Comparison of ENCODE assay signal across 12 cellular contexts in genomic region chr12:66242261-66242760, GRCh38.
"Had no signal": no experiment of that assay in that cellular context is flagged by ENCODE, and none has a peak within 500 bp of the region (broad histone marks: within the 10 kb centered on the region; RNA-seq: fewer than 3 reads in every experiment).

No MANE protein-coding gene starts in this region.

- H3K4me3 ChIP-seq: mucosa of descending colon, sigmoid colon, tibial artery had no signal

- DNase-seq: activated CD4-positive, alpha-beta memory T cell treated with anti-CD3 and anti-CD28 coated beads, Interleukin-2, amount 10 ng/mL, durations not matched to agents 7 days and 5 days; activated naive CD4-positive, alpha-beta T cell treated with Interleukin-2 at 50 U/mL for 16 hours; activated naive CD8-positive, alpha-beta T cell treated with anti-CD3 and anti-CD28 coated beads, Interleukin-2, amount 50 U/mL, for 24 hours; central memory CD4-positive, alpha-beta T cell; hippocampal formation; mucosa of descending colon; nephron progenitor cell; sigmoid colon; stimulated activated CD4-positive, alpha-beta T cell treated with anti-CD3 and anti-CD28 coated beads, Interleukin-4, amount 100 ng/mL, for 24 hours; T1000; tibial artery had no signal

- H3K4me1 ChIP-seq: sigmoid colon, tibial artery had no signal

- H3K27me3 ChIP-seq: sigmoid colon, tibial artery had no signal

- H3K27ac ChIP-seq: sigmoid colon, tibial artery, VCaP had no signal

- H3K9me3 ChIP-seq: mucosa of descending colon, sigmoid colon, tibial artery had no signal

- H3K36me3 ChIP-seq: sigmoid colon, tibial artery had no signal
